22 cellular contexts compared by ENCODE assay signal in genomic region chr16:25037632-25038031, GRCh38. TPM values are rescaled to one million over a fixed set of nuclear protein-coding genes. Genes with fewer than 3 reads are reported as not detected.
DNase-seq lines count a peak whose midpoint lies in the region; ATAC-seq, FAIRE-seq and TF ChIP-seq lines count a peak whose summit lies in the region.
"Had no signal": no experiment of that assay in that cellular context is flagged by ENCODE, and none has a peak within 500 bp of the region (broad histone marks: within the 10 kb centered on the region; RNA-seq: fewer than 3 reads in every experiment).

No MANE protein-coding gene starts in this region.

- POLR2A ChIA-PET in HepG2 (lab: Yijun Ruan, JAX) = interaction anchor here (1.3 kb wide), 1 partner anchor 22 kb away, joined by 3 read pairs; the partner anchor contains the start of gene ARHGAP17

- TF ChIP-seq EP300 in HepG2 (IDR thresholded peaks at IDR 0.05; ENCODE audit: low read depth in 2 of 2, low read length in 2 of 2) = no peak
- TF ChIP-seq EP300 in HepG2 (CRISPR knock-in tag; IDR thresholded peaks at IDR 0.05; ENCODE audit: borderline replicate concordance) = no peak

- peaks cover 11% of the 10 kb centered on the region for H3K4me1 ChIP-seq in HepG2 (ENCODE audit: insufficient read depth, low read length)
- no peaks in the 10 kb centered on the region for H3K4me1 ChIP-seq in right lobe of liver
- peaks cover 26% of the 10 kb centered on the region for H3K4me1 ChIP-seq in astrocyte (ENCODE audit: insufficient read depth, low read length)
- peaks cover under 1 to 9% of the 10 kb centered on the region in 2 donors for H3K4me1 ChIP-seq in left lung

- no peaks in the 10 kb centered on the region for H3K36me3 ChIP-seq in HepG2 (replicated peaks in 1 of 2; ENCODE audit: control insufficient read depth in 1 of 2, insufficient read depth in 2 of 2, low read length in 2 of 2)
- no peaks in the 10 kb centered on the region for H3K36me3 ChIP-seq in right lobe of liver
- no peaks in the 10 kb centered on the region for H3K36me3 ChIP-seq in astrocyte (ENCODE audit: insufficient read depth, low read length)
- no peaks in the 10 kb centered on the region for H3K36me3 ChIP-seq in left lung
- H3K36me3 ChIP-seq: BLaER1 had no signal

- peaks cover 5% of the 10 kb centered on the region for H3K4me1 Mint-ChIP-seq in astrocyte (ENCODE audit: low read depth, unreplicated experiment)
- H3K4me1 Mint-ChIP-seq in memory B cell = peaks cover 45% of the 10 kb centered on the region

- H2AFZ ChIP-seq in HepG2 (ENCODE audit: low read length) (no peak overlapping the region), astrocyte (ENCODE audit: low read depth, low read length) (no peak overlapping the region)

- no peaks in the 10 kb centered on the region for H4K20me1 ChIP-seq in HepG2 (ENCODE audit: insufficient read depth, low read length)
- H4K20me1 ChIP-seq in astrocyte (ENCODE audit: insufficient read depth, low read length) = no peaks in the 10 kb centered on the region
- H4K20me1 ChIP-seq: BLaER1 had no signal

- in situ Hi-C loops in HepG2 (cut with HindIII; ENCODE audit: extremely low pct_ligation_motif_present, low pct_unique_long_range_greater_than_20kb) = no loop called here

- peak overlapping the region; percentile 3 for H3K27ac Mint-ChIP-seq in astrocyte (ENCODE audit: unreplicated experiment)
- H3K27ac Mint-ChIP-seq in memory B cell = peak overlapping the region; percentile 6

- H3K4me2 ChIP-seq in HepG2 (ENCODE audit: low read depth, low read length) = no peak overlapping the region
- H3K4me2 ChIP-seq in astrocyte (ENCODE audit: low read length) = no peak overlapping the region
- H3K4me2 ChIP-seq: BLaER1 had no signal

- H3K9me3 Mint-ChIP-seq in astrocyte (ENCODE audit: unreplicated experiment) (no peaks in the 10 kb centered on the region), memory B cell (no peaks in the 10 kb centered on the region)

- no peak for TF ChIP-seq RAD21 in HepG2 (CRISPR knock-in tag; IDR thresholded peaks at IDR 0.05)

- no peak for TF ChIP-seq POLR2A in HepG2 (IDR thresholded peaks at IDR 0.05; ENCODE audit: insufficient read depth in 1 of 2, low read depth in 2 of 2, low read length in 2 of 2)
- TF ChIP-seq POLR2A in right lobe of liver (IDR thresholded peaks at IDR 0.05) = no peak

- H3K4me3 Mint-ChIP-seq in astrocyte (ENCODE audit: unreplicated experiment) (no peak overlapping the region), memory B cell (no peak overlapping the region)
- H3K4me3 Mint-ChIP-seq: CD4-positive, CD25-positive, alpha-beta regulatory T cell had no signal

- no peak; the same call in 2 of the 3 replicates for ATAC-seq in HepG2
- ATAC-seq in right lobe of liver = no peak
- ATAC-seq in memory B cell (ENCODE audit: low read depth) = no peak
- ATAC-seq in left lung = no peak
- no peak for ATAC-seq in HG02870 (IDR thresholded peaks at IDR 0.05; ENCODE audit: unreplicated experiment)
- ATAC-seq: Panc1 had no signal

- BruUV-seq in HepG2 (replicated peaks; lab: Mats Ljungman, UMichigan) = no TSS peak

- H3K27me3 Mint-ChIP-seq in astrocyte (ENCODE audit: low read depth, unreplicated experiment) = peaks cover 8% of the 10 kb centered on the region
- no peaks in the 10 kb centered on the region for H3K27me3 Mint-ChIP-seq in memory B cell
- H3K27me3 Mint-ChIP-seq: CD4-positive, CD25-positive, alpha-beta regulatory T cell had no signal

- TF ChIP-seq CTCF in HepG2 (CRISPR knock-in tag; IDR thresholded peaks at IDR 0.05) (no peak), right lobe of liver (IDR thresholded peaks at IDR 0.05) (no peak), astrocyte (IDR thresholded peaks at IDR 0.05; ENCODE audit: insufficient read depth, low read depth, low read length) (no peak), left lung (IDR thresholded peaks at IDR 0.05) (no peak)

- H3K79me2 ChIP-seq in HepG2 (ENCODE audit: insufficient read depth, low read length) (no peaks in the 10 kb centered on the region), astrocyte (ENCODE audit: insufficient read depth, low read length) (peaks cover under 1% of the 10 kb centered on the region)

- peaks cover 2 to 32% of the 10 kb centered on the region in 2 experiments; a peak in 4 of 5 replicates for H3K27me3 ChIP-seq in HepG2 (ENCODE audit: control insufficient read depth in 1 of 2, insufficient read depth in 2 of 2, low read length in 2 of 2)
- H3K27me3 ChIP-seq in right lobe of liver = no peaks in the 10 kb centered on the region
- H3K27me3 ChIP-seq in astrocyte (ENCODE audit: insufficient read depth, low read length) = no peaks in the 10 kb centered on the region
- no peaks in the 10 kb centered on the region for H3K27me3 ChIP-seq in left lung
- H3K27me3 ChIP-seq: BLaER1 had no signal

- no peaks in the 10 kb centered on the region for H3K36me3 Mint-ChIP-seq in astrocyte (ENCODE audit: low read depth, unreplicated experiment)
- H3K36me3 Mint-ChIP-seq in memory B cell = no peaks in the 10 kb centered on the region
- H3K36me3 Mint-ChIP-seq: CD4-positive, CD25-positive, alpha-beta regulatory T cell had no signal

- 8% methylated on average over 6 of the region's 6 CpGs for WGBS in HepG2 (ENCODE audit: low lambda C conversion rate)
- WGBS in right lobe of liver (ENCODE audit: insufficient coverage, low coverage, low lambda C conversion rate, missing lambda C conversion rate) = 88% methylated on average over 5 of the region's 6 CpGs

- intact Hi-C loops in HepG2 (cut with micrococcal nuclease; ENCODE audit: unreplicated experiment) = no loop called here
- intact Hi-C loops in right lobe of liver (cut with DNase I) = no loop called here
- intact Hi-C loops in left lung (cut with DNase I) = loop anchor here in 1 of 2 donors (10.0 kb wide), 1 partner anchor 53 kb away; no protein-coding TSS in a partner anchor

- FAIRE-seq in HepG2 (lab: Jason Lieb, UNC) (no peak), astrocyte (lab: Jason Lieb, UNC) (no peak)
- FAIRE-seq: D721Med had no signal

- H3K9me3 ChIP-seq in HepG2 (ENCODE audit: low read length) = no peaks in the 10 kb centered on the region
- H3K9me3 ChIP-seq in right lobe of liver = no peaks in the 10 kb centered on the region
- no peaks in the 10 kb centered on the region for H3K9me3 ChIP-seq in astrocyte (ENCODE audit: insufficient read depth, low read depth, low read length)
- no peaks in the 10 kb centered on the region for H3K9me3 ChIP-seq in left lung
- H3K9me3 ChIP-seq: BLaER1 had no signal

- CTCF ChIA-PET in HepG2 (lab: Yijun Ruan, JAX; ENCODE audit: low intra/inter-chr PET ratio, low total read pairs) = no interaction called here

- no peak overlapping the region for H3K27ac ChIP-seq in HepG2 (ENCODE audit: extremely low read length, insufficient read depth, low read length)
- H3K27ac ChIP-seq in right lobe of liver = no peak overlapping the region
- H3K27ac ChIP-seq in astrocyte (ENCODE audit: low read depth, low read length) = no peak overlapping the region
- H3K27ac ChIP-seq in left lung = no peak overlapping the region
- H3K27ac ChIP-seq: BLaER1, RWPE1 had no signal

- no peak overlapping the region for H3K4me3 ChIP-seq in HepG2 (replicated peaks in 1 of 3; ENCODE audit: insufficient read depth in 1 of 3, low read depth in 2 of 3, low read length in 3 of 3)
- H3K4me3 ChIP-seq in right lobe of liver = no peak overlapping the region
- H3K4me3 ChIP-seq in astrocyte (ENCODE audit: insufficient read depth, low read depth, low read length) = no peak overlapping the region
- H3K4me3 ChIP-seq in left lung = no peak overlapping the region
- H3K4me3 ChIP-seq: BLaER1 had no signal

- H3K9ac ChIP-seq in HepG2 (ENCODE audit: insufficient read depth, low read depth, low read length) (no peak overlapping the region), astrocyte (ENCODE audit: low read length) (no peak overlapping the region)
- H3K9ac ChIP-seq: BLaER1 had no signal

- DNase-seq in HepG2 (ENCODE audit: low spot score) = peak; percentile 30
- no peak for DNase-seq in right lobe of liver
- no peak for DNase-seq in astrocyte (ENCODE audit: low read depth)
- no peak for DNase-seq in memory B cell (ENCODE audit: low spot score in 2 of 2)
- no peak for DNase-seq in left lung
- DNase-seq in hepatic stellate cell (ENCODE audit: low spot score) = no peak
- DNase-seq: CD4-positive, CD25-positive, alpha-beta regulatory T cell; DMS53; H7; Kasumi-1; NCI-H1105; NCI-H146; NCI-H1930; NCI-H2107; NCI-H446 treated with DMSO at 0.1 percent for 48 hours; NCI-H526 treated with DMSO at 0.1 percent for 48 hours; SHP77 had no signal

TF ChIP-seq in HepG2, 621 proteins besides CTCF, POLR2A, EP300 and RAD21 (continues in another document):
- TF ChIP-seq SIN3B (IDR thresholded peaks at IDR 0.05; ENCODE audit: low read length) (no peak), CREB1 (IDR thresholded peaks at IDR 0.05) (peak; percentile 86), CREB1 (CRISPR knock-in tag; IDR thresholded peaks at IDR 0.05) (no peak), MIXL1 (CRISPR knock-in tag; IDR thresholded peaks at IDR 0.05) (no peak)

RNA-seq across cellular contexts. Expression of gene ARHGAP17, which starts 22.5 kb away (rescaled TPM):
- total RNA-seq in HepG2 (2016; rRNA removed; fragmentation: Illumina TruSeq; extraction: Trizol) (24.6 and 43.8 TPM in 2 replicates), right lobe of liver (10 to 100 TPM; 20.9 to 33.9 (median 26.3) TPM), astrocyte (71.2 and 75.2 TPM in 2 replicates), left lung (10 to 100 TPM; 58.3 to 86.0 TPM)
- 13.5 and 14.6 TPM in 2 replicates for total RNA-seq in HepG2 (2016; cell fraction: cytosol; rRNA removed; fragmentation: Illumina TruSeq; extraction: Trizol; ENCODE audit: low read depth)
- total RNA-seq in HepG2 (2016; cell fraction: insoluble cytoplasmic fraction; rRNA removed; fragmentation: Illumina TruSeq; extraction: Trizol) = 22.9 and 34.1 TPM in 2 replicates
- total RNA-seq in HepG2 (2016; cell fraction: membrane; rRNA removed; fragmentation: Illumina TruSeq; extraction: Trizol) = 38.2 and 42.2 TPM in 2 replicates
- 51.5 and 56.4 TPM in 2 replicates for total RNA-seq in HepG2 (2016; cell fraction: nucleus; rRNA removed; fragmentation: Illumina TruSeq; extraction: Trizol)
- 18.7 and 20.8 TPM in 2 replicates for polyA plus RNA-seq in HepG2 (2011; rRNA removed)
- polyA plus RNA-seq in HepG2 (2011; cell fraction: cytosol; rRNA removed) = 12.9 and 15.6 TPM in 2 replicates
- 45.1 and 48.7 TPM in 2 replicates for polyA plus RNA-seq in HepG2 (2011; cell fraction: nucleus; rRNA removed)
- polyA plus RNA-seq in HepG2 (2012) = 43.9 and 44.3 TPM in 2 replicates
- 13.4 and 14.4 TPM in 2 replicates for polyA plus RNA-seq in HepG2 (2016; cell fraction: cytosol; fragmentation: Illumina TruSeq; extraction: Trizol; ENCODE audit: low read depth)
- polyA plus RNA-seq in HepG2 (2016; cell fraction: insoluble cytoplasmic fraction; fragmentation: Illumina TruSeq; extraction: Trizol; ENCODE audit: low read depth) = 50.2 and 64.9 TPM in 2 replicates
- polyA plus RNA-seq in HepG2 (2016; cell fraction: membrane; fragmentation: Illumina TruSeq; extraction: Trizol; ENCODE audit: low read depth) = 28.7 and 35.1 TPM in 2 replicates
- polyA plus RNA-seq in HepG2 (2016; cell fraction: nucleus; fragmentation: Illumina TruSeq; extraction: Trizol; ENCODE audit: insufficient read depth, low read depth) = 76.7 and 80.0 TPM in 2 replicates
- 32.6 and 34.6 TPM in 2 replicates for polyA minus RNA-seq in HepG2 (2011; rRNA and poly(A)+ RNA removed; ENCODE audit: low replicate concordance)
- polyA minus RNA-seq in HepG2 (2011; cell fraction: cytosol; rRNA and poly(A)+ RNA removed) = 25.9 and 33.1 TPM in 2 replicates
- polyA minus RNA-seq in HepG2 (2011; cell fraction: nucleus; rRNA and poly(A)+ RNA removed) = 83.6 and 90.6 TPM in 2 replicates
